ENCODE assay signal across 1 cellular context in the genomic region with DNA sequence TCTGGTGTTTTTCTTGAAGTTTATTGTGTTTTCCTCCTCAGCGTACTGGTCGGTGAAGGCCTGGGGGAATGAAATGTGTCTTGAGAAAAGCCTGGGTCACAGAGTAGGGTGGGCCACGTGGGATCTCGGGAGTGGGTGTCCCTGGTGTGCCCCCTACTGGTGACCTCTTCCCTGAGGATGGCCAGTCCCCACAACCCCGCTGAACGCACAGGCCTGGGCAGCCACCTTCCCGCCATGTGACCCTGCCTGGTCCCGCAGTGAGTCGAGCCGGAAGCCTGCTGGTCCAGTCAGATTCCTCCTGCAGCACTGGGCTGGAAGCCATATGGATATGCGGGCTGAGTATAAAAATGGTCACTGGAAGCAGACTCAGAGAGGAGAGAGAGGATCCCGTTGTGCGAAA.
TF ChIP-seq lines count a peak whose summit lies in the region.

No MANE protein-coding gene starts in this region.

TF ChIP-seq in H1, 55 proteins besides CTCF, POLR2A, EP300 and RAD21:
- TF ChIP-seq EGR1 (IDR thresholded peaks at IDR 0.05; ENCODE audit: borderline replicate concordance, low read depth, low read length) (no peak), BRCA1 (IDR thresholded peaks at IDR 0.05; ENCODE audit: low read depth, low read length) (no peak), SIX5 (IDR thresholded peaks at IDR 0.05; ENCODE audit: low read depth, low read length) (no peak), HDAC6 (IDR thresholded peaks at IDR 0.05; ENCODE audit: low read depth, low read length) (no peak), KDM1A (IDR thresholded peaks at IDR 0.05; ENCODE audit: borderline replicate concordance, low read length) (no peak), BACH1 (IDR thresholded peaks at IDR 0.05; ENCODE audit: low read length) (no peak), SAP30 (IDR thresholded peaks at IDR 0.05; ENCODE audit: insufficient read depth, insufficient replicate concordance, low read length) (no peak), BCL11A (IDR thresholded peaks at IDR 0.05; ENCODE audit: low read depth in 2 of 2, low read length in 2 of 2) (no peak)
- TF ChIP-seq, protein P1, sequence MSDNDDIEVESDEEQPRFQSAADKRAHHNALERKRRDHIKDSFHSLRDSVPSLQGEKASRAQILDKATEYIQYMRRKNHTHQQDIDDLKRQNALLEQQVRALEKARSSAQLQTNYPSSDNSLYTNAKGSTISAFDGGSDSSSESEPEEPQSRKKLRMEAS (IDR thresholded peaks at IDR 0.05): peak; percentile 68
- TF ChIP-seq, protein P2, sequence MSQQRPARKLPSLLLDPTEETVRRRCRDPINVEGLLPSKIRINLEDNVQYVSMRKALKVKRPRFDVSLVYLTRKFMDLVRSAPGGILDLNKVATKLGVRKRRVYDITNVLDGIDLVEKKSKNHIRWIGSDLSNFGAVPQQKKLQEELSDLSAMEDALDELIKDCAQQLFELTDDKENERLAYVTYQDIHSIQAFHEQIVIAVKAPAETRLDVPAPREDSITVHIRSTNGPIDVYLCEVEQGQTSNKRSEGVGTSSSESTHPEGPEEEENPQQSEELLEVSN (IDR thresholded peaks at IDR 0.05): peak; percentile 47; the same call in 1 of the 2 replicates
- TF ChIP-seq, protein P3, sequence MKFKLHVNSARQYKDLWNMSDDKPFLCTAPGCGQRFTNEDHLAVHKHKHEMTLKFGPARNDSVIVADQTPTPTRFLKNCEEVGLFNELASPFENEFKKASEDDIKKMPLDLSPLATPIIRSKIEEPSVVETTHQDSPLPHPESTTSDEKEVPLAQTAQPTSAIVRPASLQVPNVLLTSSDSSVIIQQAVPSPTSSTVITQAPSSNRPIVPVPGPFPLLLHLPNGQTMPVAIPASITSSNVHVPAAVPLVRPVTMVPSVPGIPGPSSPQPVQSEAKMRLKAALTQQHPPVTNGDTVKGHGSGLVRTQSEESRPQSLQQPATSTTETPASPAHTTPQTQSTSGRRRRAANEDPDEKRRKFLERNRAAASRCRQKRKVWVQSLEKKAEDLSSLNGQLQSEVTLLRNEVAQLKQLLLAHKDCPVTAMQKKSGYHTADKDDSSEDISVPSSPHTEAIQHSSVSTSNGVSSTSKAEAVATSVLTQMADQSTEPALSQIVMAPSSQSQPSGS (IDR thresholded peaks at IDR 0.05; ENCODE audit: low read length): no peak
- TF ChIP-seq, protein P4, sequence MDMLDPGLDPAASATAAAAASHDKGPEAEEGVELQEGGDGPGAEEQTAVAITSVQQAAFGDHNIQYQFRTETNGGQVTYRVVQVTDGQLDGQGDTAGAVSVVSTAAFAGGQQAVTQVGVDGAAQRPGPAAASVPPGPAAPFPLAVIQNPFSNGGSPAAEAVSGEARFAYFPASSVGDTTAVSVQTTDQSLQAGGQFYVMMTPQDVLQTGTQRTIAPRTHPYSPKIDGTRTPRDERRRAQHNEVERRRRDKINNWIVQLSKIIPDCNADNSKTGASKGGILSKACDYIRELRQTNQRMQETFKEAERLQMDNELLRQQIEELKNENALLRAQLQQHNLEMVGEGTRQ (IDR thresholded peaks at IDR 0.05; ENCODE audit: low read length): peak; percentile 46
